Comparison of ENCODE assay signal across 8 cellular contexts in genomic region chr17:28811594-28812135, GRCh38. TPM values are rescaled to one million over a fixed set of nuclear protein-coding genes. Genes with fewer than 3 reads are reported as not detected.
DNase-seq lines count a peak whose midpoint lies in the region; ATAC-seq, FAIRE-seq and TF ChIP-seq lines count a peak whose summit lies in the region.

No MANE protein-coding gene starts in this region.

- 1 to 3% methylated on average over 7 of the region's 7 CpGs for WGBS in lower leg skin, 2 donors

- H3K27me3 ChIP-seq in AG04450 (ENCODE audit: control insufficient read depth, insufficient read depth, low read length): no peaks in the 10 kb centered on the region
- H3K27me3 ChIP-seq in bronchial epithelial cell (ENCODE audit: control insufficient read depth, insufficient read depth, low read length): no peaks in the 10 kb centered on the region
- H3K27me3 ChIP-seq in tibial artery: no peaks in the 10 kb centered on the region

- H3K27ac ChIP-seq in AG04450 (ENCODE audit: low read depth, low read length): peak overlapping the region; percentile 21
- H3K27ac ChIP-seq in tibial artery: peak overlapping the region; percentile 82 to 88

- no peak for FAIRE-seq in bronchial epithelial cell (lab: Jason Lieb, UNC)

- ATAC-seq in GM18502 (IDR thresholded peaks at IDR 0.05; ENCODE audit: poor library complexity, unreplicated experiment): peak; percentile 12
- no peak for ATAC-seq in GM21786 (IDR thresholded peaks at IDR 0.05; ENCODE audit: unreplicated experiment)

- POLR2A ChIA-PET in AG04450 (lab: Yijun Ruan, JAX): interaction anchor here (0.6 to 1.0 kb wide), 2 partner anchors 48 to 86 kb away, joined by 3 read pairs; partner anchors contain the start of gene FLOT2

- H3K36me3 ChIP-seq in bronchial epithelial cell (ENCODE audit: control insufficient read depth, insufficient read depth, low read length) (no peaks in the 10 kb centered on the region), tibial artery (no peaks in the 10 kb centered on the region)

- DNase-seq in AG04450 (ENCODE audit: low read depth, low spot score) (no peak), NCI-H748 (lab: John Stamatoyannopoulos, UW; ENCODE audit: unreplicated experiment) (peak; percentile 43), bronchial epithelial cell (ENCODE audit: low read depth) (peak; percentile 55), lower leg skin (ENCODE audit: low spot score in 2 of 2) (no peak), tibial artery (no peak)
- DNase-seq in activated CD8-positive, alpha-beta memory T cell treated with anti-CD3 and anti-CD28 coated beads, Interleukin-2, amount 50 U/mL, for 4 hours: no peak

- H3K9me3 ChIP-seq in AG04450 (ENCODE audit: control insufficient read depth, insufficient read depth, low read length) (no peaks in the 10 kb centered on the region; the same call in 1 of the 2 replicates), tibial artery (no peaks in the 10 kb centered on the region)

- intact Hi-C loops in lower leg skin (cut with DNase I; ENCODE audit: low total_unique reads): no loop called here
- intact Hi-C loops in tibial artery (cut with DNase I; ENCODE audit: low total_unique reads): loop anchor here (5.0 kb wide), 1 partner anchor 86 kb away; the partner anchor contains the start of gene FLOT2

- CTCF ChIA-PET in AG04450 (lab: Charles Lee): interaction anchor here (0.8 kb wide), 1 partner anchor 48 kb away, joined by 3 read pairs; no protein-coding TSS in a partner anchor

- TF ChIP-seq CTCF in AG04450 (IDR thresholded peaks at IDR 0.05; ENCODE audit: low read depth, low read length) (no peak), bronchial epithelial cell (IDR thresholded peaks at IDR 0.05; ENCODE audit: insufficient read depth, low read length, severe bottlenecking) (no peak), lower leg skin (IDR thresholded peaks at IDR 0.05) (no peak), tibial artery (IDR thresholded peaks at IDR 0.05) (no peak)

- H3K4me1 ChIP-seq in tibial artery: peaks cover 0 to 58% (median 35%) of the 10 kb centered on the region in 4 donors

- H3K4me3 ChIP-seq in AG04450 (ENCODE audit: low read depth, low read length) (peak overlapping the region; percentile 83), bronchial epithelial cell (ENCODE audit: low read depth, low read length) (peak overlapping the region; percentile 66), lower leg skin (ENCODE audit: low read depth, poor library complexity, severe bottlenecking) (peak overlapping the region; percentile 87), tibial artery (peak overlapping the region; percentile 78 to 86)

- TF ChIP-seq POLR2A in lower leg skin (IDR thresholded peaks at IDR 0.05): no peak

RNA-seq across cellular contexts. Expression of gene FAM222B, which starts 30.9 kb away (rescaled TPM):
- polyA plus RNA-seq in AG04450 (2011; rRNA removed): 8.3 and 11.0 TPM in 2 replicates
- polyA minus RNA-seq in AG04450 (2011; rRNA and poly(A)+ RNA removed): 13.2 and 14.4 TPM in 2 replicates
- total RNA-seq in bronchial epithelial cell (3.2 and 3.6 TPM in 2 replicates), lower leg skin (10 to 100 TPM; 10.7 to 18.0 (median 12.0) TPM)

RNA-seq across cellular contexts. Expression of gene ERAL1, which starts 43.2 kb away (rescaled TPM):
- 45.7 and 54.4 TPM in 2 replicates for polyA plus RNA-seq in AG04450 (2011; rRNA removed)
- 46.8 and 56.9 TPM in 2 replicates for polyA minus RNA-seq in AG04450 (2011; rRNA and poly(A)+ RNA removed)
- total RNA-seq in bronchial epithelial cell: 17.3 and 17.6 TPM in 2 replicates
- 10 to 100 TPM; 39.4 to 45.2 (median 41.6) TPM for total RNA-seq in lower leg skin

Comparison
In these comparisons a context has a peak if more than half of its experiments do, and no peak if none do; other contexts are left out.
1. DNase-seq: peak in NCI-H748 (single experiment) and bronchial epithelial cell (single experiment); none in AG04450 (single experiment), lower leg skin (0 of 2), tibial artery (0 of 2) and activated CD8-positive, alpha-beta memory T cell treated with anti-CD3 and anti-CD28 coated beads, Interleukin-2, amount 50 U/mL, for 4 hours (single experiment).
2. Peak in every context shown above with its lines, with median percentiles within 50 percentile points of each other: H3K4me3 ChIP-seq.